Comparison of ENCODE assay signal across 29 cellular contexts in genomic region chr2:111616651-111617218, GRCh38.
"Had no signal": no experiment of that assay in that cellular context is flagged by ENCODE, and none has a peak within 500 bp of the region (broad histone marks: within the 10 kb centered on the region; RNA-seq: fewer than 3 reads in every experiment).

No MANE protein-coding gene starts in this region.

- DNase-seq: activated CD4-positive, alpha-beta memory T cell treated with anti-CD3 and anti-CD28 coated beads for 36 hours; activated CD4-positive, alpha-beta T cell treated with anti-CD3 and anti-CD28 coated beads for 48 hours; activated CD8-positive, alpha-beta memory T cell treated with anti-CD3 and anti-CD28 coated beads, Interleukin-2, amount 50 U/mL, for 48 hours; activated gamma-delta T cell; activated naive CD4-positive, alpha-beta T cell treated with anti-CD3 and anti-CD28 coated beads, Interleukin-2, amount 10 ng/mL, durations not matched to agents 7 days and 5 days; activated naive CD8-positive, alpha-beta T cell treated with anti-CD3 and anti-CD28 coated beads, Interleukin-2, amount 10 ng/mL, durations not matched to agents 7 days and 5 days; activated T-cell treated with anti-CD3 and anti-CD28 coated beads, Interleukin-2, amount 50 U/mL, for 24 hours; brain microvascular endothelial cell; caudate nucleus; endodermal cell; head of caudate nucleus; hippocampal formation; left colon; natural killer cell; retina; sigmoid colon; small intestine; stimulated activated CD4-positive, alpha-beta T cell treated with anti-CD3 and anti-CD28 coated beads, Interleukin-4, amount 100 ng/mL, for 4 hours; stimulated activated CD8-positive, alpha-beta memory T cell treated with anti-CD3 and anti-CD28 coated beads, Interleukin-4, amount 100 ng/mL, for 48 hours; T-helper 9 cell; tibial artery; upper lobe of right lung had no signal

- H3K27ac ChIP-seq: ascending aorta, brain microvascular endothelial cell, sigmoid colon, suprapubic skin, upper lobe of right lung, VCaP had no signal

- H3K36me3 ChIP-seq: ascending aorta, brain microvascular endothelial cell, sigmoid colon, suprapubic skin, tibial artery, upper lobe of right lung had no signal

- H3K27me3 ChIP-seq: ascending aorta, brain microvascular endothelial cell, sigmoid colon, suprapubic skin, tibial artery, upper lobe of right lung had no signal

- FAIRE-seq: keratinocyte, small intestine, TTC549 had no signal

- H3K9me3 ChIP-seq: ascending aorta, sigmoid colon, suprapubic skin, tibial artery, upper lobe of right lung had no signal

- H3K4me1 ChIP-seq: sigmoid colon had no signal

- H3K4me3 ChIP-seq: ascending aorta, sigmoid colon, suprapubic skin, tibial artery, upper lobe of right lung had no signal

- ATAC-seq: esophagus mucosa; left colon; natural killer cell; stimulated activated memory B cell treated with anti-CD40 and anti-IgM and Interleukin-4, amounts not matched to agents 10 μg/mL and 1 μg/mL and 100 μg/mL, for 72 hours; upper lobe of right lung had no signal
